Comparison of ENCODE assay signal across 1 cellular context in the genomic region with DNA sequence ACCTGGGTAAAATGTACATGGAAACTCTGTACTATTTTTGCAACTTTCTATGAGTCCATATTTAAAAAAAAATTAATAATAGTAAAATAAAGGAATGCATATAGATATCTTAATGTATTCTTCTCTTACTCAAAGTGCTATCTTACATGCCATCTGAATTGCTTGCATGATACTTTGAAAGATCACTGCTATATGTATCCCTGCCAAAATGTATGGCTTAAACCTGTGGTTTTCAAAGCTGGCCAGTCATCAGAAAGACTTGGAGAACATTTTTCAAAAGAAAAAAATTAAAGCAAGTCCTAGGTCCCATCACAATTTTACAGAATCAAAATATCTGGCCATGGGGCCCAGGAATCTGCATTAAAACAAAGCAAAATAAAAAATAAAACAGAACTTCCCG.
TF ChIP-seq lines count a peak whose summit lies in the region.

No MANE protein-coding gene starts in this region.

TF ChIP-seq in IMR-90, 13 proteins besides CTCF, POLR2A, EP300 and RAD21:
- TF ChIP-seq, protein P1, sequence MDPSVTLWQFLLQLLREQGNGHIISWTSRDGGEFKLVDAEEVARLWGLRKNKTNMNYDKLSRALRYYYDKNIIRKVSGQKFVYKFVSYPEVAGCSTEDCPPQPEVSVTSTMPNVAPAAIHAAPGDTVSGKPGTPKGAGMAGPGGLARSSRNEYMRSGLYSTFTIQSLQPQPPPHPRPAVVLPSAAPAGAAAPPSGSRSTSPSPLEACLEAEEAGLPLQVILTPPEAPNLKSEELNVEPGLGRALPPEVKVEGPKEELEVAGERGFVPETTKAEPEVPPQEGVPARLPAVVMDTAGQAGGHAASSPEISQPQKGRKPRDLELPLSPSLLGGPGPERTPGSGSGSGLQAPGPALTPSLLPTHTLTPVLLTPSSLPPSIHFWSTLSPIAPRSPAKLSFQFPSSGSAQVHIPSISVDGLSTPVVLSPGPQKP (IDR thresholded peaks at IDR 0.05; ENCODE audit: borderline replicate concordance, low read depth, low read length): no peak
- TF ChIP-seq MXI1 (IDR thresholded peaks at IDR 0.05; ENCODE audit: borderline replicate concordance, low read depth, low read length): no peak
- no peak for TF ChIP-seq USF2 (IDR thresholded peaks at IDR 0.05; ENCODE audit: low read depth, low read length)
- TF ChIP-seq SMC3 (IDR thresholded peaks at IDR 0.05; ENCODE audit: low read depth, low read length): no peak
- TF ChIP-seq MAZ (IDR thresholded peaks at IDR 0.05; ENCODE audit: borderline replicate concordance, low read depth, low read length): no peak
- TF ChIP-seq BHLHE40 (IDR thresholded peaks at IDR 0.05; ENCODE audit: low read depth, low read length): no peak
- no peak for TF ChIP-seq CHD1 (IDR thresholded peaks at IDR 0.05; ENCODE audit: low read depth, low read length)
- TF ChIP-seq NFE2L2 (IDR thresholded peaks at IDR 0.05; ENCODE audit: low read depth, low read length): no peak
- no peak for TF ChIP-seq FOS (IDR thresholded peaks at IDR 0.05; ENCODE audit: low read depth, low read length)
- no peak for TF ChIP-seq RCOR1 (IDR thresholded peaks at IDR 0.05; ENCODE audit: insufficient replicate concordance, low read length)
- no peak for TF ChIP-seq RFX5 (IDR thresholded peaks at IDR 0.05; ENCODE audit: low read depth, low read length)
- no peak for TF ChIP-seq CEBPB (IDR thresholded peaks at IDR 0.05; ENCODE audit: low read depth, low read length)
- TF ChIP-seq MAFK (IDR thresholded peaks at IDR 0.05; ENCODE audit: low read depth, low read length): no peak
